In genomic region chr12:39442895-39443703, GRCh38 we compare ENCODE assay signal across 1 cellular context.
TF ChIP-seq lines count a peak whose summit lies in the region.

A gene with protein sequence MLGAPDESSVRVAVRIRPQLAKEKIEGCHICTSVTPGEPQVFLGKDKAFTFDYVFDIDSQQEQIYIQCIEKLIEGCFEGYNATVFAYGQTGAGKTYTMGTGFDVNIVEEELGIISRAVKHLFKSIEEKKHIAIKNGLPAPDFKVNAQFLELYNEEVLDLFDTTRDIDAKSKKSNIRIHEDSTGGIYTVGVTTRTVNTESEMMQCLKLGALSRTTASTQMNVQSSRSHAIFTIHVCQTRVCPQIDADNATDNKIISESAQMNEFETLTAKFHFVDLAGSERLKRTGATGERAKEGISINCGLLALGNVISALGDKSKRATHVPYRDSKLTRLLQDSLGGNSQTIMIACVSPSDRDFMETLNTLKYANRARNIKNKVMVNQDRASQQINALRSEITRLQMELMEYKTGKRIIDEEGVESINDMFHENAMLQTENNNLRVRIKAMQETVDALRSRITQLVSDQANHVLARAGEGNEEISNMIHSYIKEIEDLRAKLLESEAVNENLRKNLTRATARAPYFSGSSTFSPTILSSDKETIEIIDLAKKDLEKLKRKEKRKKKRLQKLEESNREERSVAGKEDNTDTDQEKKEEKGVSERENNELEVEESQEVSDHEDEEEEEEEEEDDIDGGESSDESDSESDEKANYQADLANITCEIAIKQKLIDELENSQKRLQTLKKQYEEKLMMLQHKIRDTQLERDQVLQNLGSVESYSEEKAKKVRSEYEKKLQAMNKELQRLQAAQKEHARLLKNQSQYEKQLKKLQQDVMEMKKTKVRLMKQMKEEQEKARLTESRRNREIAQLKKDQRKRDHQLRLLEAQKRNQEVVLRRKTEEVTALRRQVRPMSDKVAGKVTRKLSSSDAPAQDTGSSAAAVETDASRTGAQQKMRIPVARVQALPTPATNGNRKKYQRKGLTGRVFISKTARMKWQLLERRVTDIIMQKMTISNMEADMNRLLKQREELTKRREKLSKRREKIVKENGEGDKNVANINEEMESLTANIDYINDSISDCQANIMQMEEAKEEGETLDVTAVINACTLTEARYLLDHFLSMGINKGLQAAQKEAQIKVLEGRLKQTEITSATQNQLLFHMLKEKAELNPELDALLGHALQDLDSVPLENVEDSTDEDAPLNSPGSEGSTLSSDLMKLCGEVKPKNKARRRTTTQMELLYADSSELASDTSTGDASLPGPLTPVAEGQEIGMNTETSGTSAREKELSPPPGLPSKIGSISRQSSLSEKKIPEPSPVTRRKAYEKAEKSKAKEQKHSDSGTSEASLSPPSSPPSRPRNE (N-terminal part only) (minus strand): TSS chr12:39443120. CDS start chr12:39442970, 150 bp downstream.

TF ChIP-seq in WTC11, 78 proteins besides CTCF, POLR2A, EP300 and RAD21 (continued from another document):
- TF ChIP-seq, protein P1, sequence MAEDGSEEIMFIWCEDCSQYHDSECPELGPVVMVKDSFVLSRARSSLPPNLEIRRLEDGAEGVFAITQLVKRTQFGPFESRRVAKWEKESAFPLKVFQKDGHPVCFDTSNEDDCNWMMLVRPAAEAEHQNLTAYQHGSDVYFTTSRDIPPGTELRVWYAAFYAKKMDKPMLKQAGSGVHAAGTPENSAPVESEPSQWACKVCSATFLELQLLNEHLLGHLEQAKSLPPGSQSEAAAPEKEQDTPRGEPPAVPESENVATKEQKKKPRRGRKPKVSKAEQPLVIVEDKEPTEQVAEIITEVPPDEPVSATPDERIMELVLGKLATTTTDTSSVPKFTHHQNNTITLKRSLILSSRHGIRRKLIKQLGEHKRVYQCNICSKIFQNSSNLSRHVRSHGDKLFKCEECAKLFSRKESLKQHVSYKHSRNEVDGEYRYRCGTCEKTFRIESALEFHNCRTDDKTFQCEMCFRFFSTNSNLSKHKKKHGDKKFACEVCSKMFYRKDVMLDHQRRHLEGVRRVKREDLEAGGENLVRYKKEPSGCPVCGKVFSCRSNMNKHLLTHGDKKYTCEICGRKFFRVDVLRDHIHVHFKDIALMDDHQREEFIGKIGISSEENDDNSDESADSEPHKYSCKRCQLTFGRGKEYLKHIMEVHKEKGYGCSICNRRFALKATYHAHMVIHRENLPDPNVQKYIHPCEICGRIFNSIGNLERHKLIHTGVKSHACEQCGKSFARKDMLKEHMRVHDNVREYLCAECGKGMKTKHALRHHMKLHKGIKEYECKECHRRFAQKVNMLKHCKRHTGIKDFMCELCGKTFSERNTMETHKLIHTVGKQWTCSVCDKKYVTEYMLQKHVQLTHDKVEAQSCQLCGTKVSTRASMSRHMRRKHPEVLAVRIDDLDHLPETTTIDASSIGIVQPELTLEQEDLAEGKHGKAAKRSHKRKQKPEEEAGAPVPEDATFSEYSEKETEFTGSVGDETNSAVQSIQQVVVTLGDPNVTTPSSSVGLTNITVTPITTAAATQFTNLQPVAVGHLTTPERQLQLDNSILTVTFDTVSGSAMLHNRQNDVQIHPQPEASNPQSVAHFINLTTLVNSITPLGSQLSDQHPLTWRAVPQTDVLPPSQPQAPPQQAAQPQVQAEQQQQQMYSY (CRISPR knock-in tag; IDR thresholded peaks at IDR 0.05) = no peak
- TF ChIP-seq, protein P2, sequence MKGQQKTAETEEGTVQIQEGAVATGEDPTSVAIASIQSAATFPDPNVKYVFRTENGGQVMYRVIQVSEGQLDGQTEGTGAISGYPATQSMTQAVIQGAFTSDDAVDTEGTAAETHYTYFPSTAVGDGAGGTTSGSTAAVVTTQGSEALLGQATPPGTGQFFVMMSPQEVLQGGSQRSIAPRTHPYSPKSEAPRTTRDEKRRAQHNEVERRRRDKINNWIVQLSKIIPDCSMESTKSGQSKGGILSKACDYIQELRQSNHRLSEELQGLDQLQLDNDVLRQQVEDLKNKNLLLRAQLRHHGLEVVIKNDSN (CRISPR knock-in tag; IDR thresholded peaks at IDR 0.05) = no peak; the same call in 1 of the 2 replicates
